13 cellular contexts compared by ENCODE assay signal in the genomic region with DNA sequence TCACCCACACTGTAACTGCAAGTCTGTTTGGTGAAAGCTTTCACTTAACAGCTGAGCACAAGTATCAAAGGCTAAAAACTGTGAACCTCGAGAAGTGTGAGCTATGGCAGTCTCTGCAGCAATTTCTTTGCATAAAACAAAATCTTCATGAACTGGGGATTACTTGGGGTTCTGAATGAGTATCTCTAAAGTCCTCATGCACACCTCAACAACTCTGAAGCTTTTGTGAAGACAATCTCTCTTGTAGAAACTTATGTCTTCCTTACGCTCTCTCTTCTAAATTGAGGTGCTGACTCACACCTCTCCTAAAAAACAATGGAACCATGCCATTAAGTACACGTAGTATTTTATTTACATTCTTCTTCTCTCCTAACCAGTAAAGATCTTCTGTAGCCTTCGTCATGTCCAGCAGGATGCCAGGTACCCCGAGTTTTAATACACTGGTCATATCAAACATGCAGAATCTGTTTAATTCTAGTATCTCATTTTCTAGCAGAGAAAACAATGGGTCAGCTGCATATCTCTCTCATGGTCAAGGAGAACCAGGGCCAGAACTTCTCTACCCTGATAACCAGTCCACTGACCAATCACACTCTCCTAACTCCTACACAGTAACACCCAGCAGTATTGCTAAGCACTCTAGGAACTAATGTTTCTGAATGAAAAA.
A peak's percentile ranks its signal among the peaks of the same experiment; 100 is the strongest.
DNase-seq lines count a peak whose midpoint lies in the region; ATAC-seq and TF ChIP-seq lines count a peak whose summit lies in the region.
"Had no signal": no experiment of that assay in that cellular context is flagged by ENCODE, and none has a peak within 500 bp of the region (broad histone marks: within the 10 kb centered on the region; RNA-seq: fewer than 3 reads in every experiment).

No MANE protein-coding gene starts in this region.

- no peak overlapping the region for H3K4me3 Mint-ChIP-seq in T-helper 2 cell treated with Interferon-gamma antibody and Interleukin-4, amounts not matched to agents 5 μg/mL and 100 μg/mL, for 36 hours

- peaks cover 0 to 42% of the 10 kb centered on the region in 2 donors for H3K4me1 ChIP-seq in right atrium auricular region
- peaks cover 83% of the 10 kb centered on the region for H3K4me1 ChIP-seq in left ventricle myocardium inferior
- H3K4me1 ChIP-seq: BE2C had no signal

- H3K27me3 Mint-ChIP-seq in T-helper 2 cell treated with Interferon-gamma antibody and Interleukin-4, amounts not matched to agents 5 μg/mL and 100 μg/mL, for 36 hours (ENCODE audit: low read depth): no peaks in the 10 kb centered on the region

- DNase-seq in Right ventricle myocardium inferior (ENCODE audit: missing footprints) (no peak), right atrium auricular region (ENCODE audit: low spot score) (no peak), astrocyte of the spinal cord (ENCODE audit: low read depth, low spot score) (peak; percentile 66), left ventricle myocardium inferior (no peak), hepatic stellate cell (ENCODE audit: low spot score) (no peak), Kasumi-1 (lab: John Stamatoyannopoulos, UW) (no peak)
- DNase-seq in T-helper 2 cell treated with Interferon-gamma antibody and Interleukin-4, amounts not matched to agents 5 μg/mL and 100 μg/mL, for 36 hours (ENCODE audit: low spot score): no peak
- DNase-seq: activated CD4-positive, alpha-beta T cell treated with anti-CD3 and anti-CD28 coated beads, Interleukin-2, amount 50 U/mL, for 48 hours; amniotic stem cell; BE2C; foreskin melanocyte; small intestine had no signal

- H3K9me3 ChIP-seq in right atrium auricular region (no peaks in the 10 kb centered on the region), left ventricle myocardium inferior (replicated peaks) (no peaks in the 10 kb centered on the region)
- H3K9me3 ChIP-seq: BE2C had no signal

- H3K27ac ChIP-seq in right atrium auricular region (peak overlapping the region in 1 of 2 donors; percentile 55), left ventricle myocardium inferior (replicated peaks) (peak overlapping the region; percentile 68)

- H3K36me3 Mint-ChIP-seq in T-helper 2 cell treated with Interferon-gamma antibody and Interleukin-4, amounts not matched to agents 5 μg/mL and 100 μg/mL, for 36 hours (ENCODE audit: low read depth): peaks cover 26% of the 10 kb centered on the region

- in situ Hi-C loops in astrocyte of the spinal cord (cut with HindIII; ENCODE audit: low sequenced_read_pairs): no loop called here

- H3K4me3 ChIP-seq in right atrium auricular region (no peak overlapping the region), astrocyte of the spinal cord (ENCODE audit: low read depth, low read length) (no peak overlapping the region), left ventricle myocardium inferior (peak overlapping the region; percentile 28)

- TF ChIP-seq CTCF in right atrium auricular region (IDR thresholded peaks at IDR 0.05) (no peak), astrocyte of the spinal cord (IDR thresholded peaks at IDR 0.05; ENCODE audit: low read depth, low read length) (no peak), left ventricle myocardium inferior (IDR thresholded peaks at IDR 0.05; ENCODE audit: borderline replicate concordance) (no peak)

- no peaks in the 10 kb centered on the region for H3K27me3 ChIP-seq in right atrium auricular region
- no peaks in the 10 kb centered on the region for H3K27me3 ChIP-seq in left ventricle myocardium inferior (ENCODE audit: low read depth)
- H3K27me3 ChIP-seq: BE2C had no signal

- H3K36me3 ChIP-seq in right atrium auricular region: no peaks in the 10 kb centered on the region
- H3K36me3 ChIP-seq in left ventricle myocardium inferior: peaks cover 35% of the 10 kb centered on the region
- H3K36me3 ChIP-seq: BE2C had no signal

- no peaks in the 10 kb centered on the region for H3K9me3 Mint-ChIP-seq in T-helper 2 cell treated with Interferon-gamma antibody and Interleukin-4, amounts not matched to agents 5 μg/mL and 100 μg/mL, for 36 hours

- H3K4me1 Mint-ChIP-seq in T-helper 2 cell treated with Interferon-gamma antibody and Interleukin-4, amounts not matched to agents 5 μg/mL and 100 μg/mL, for 36 hours (ENCODE audit: low read depth): peaks cover 23% of the 10 kb centered on the region

- intact Hi-C loops in Right ventricle myocardium inferior (cut with DNase I): loop anchor here (5.0 kb wide), 1 partner anchor 41 kb away; no protein-coding TSS in a partner anchor
- intact Hi-C loops in left ventricle myocardium inferior (cut with micrococcal nuclease): no loop called here

- ATAC-seq in Right ventricle myocardium inferior (peak; percentile 38), GM21447 (IDR thresholded peaks at IDR 0.05; ENCODE audit: unreplicated experiment) (no peak)

- H3K27ac Mint-ChIP-seq in T-helper 2 cell treated with Interferon-gamma antibody and Interleukin-4, amounts not matched to agents 5 μg/mL and 100 μg/mL, for 36 hours: no peak overlapping the region
